ENCODE assay signal across 17 cellular contexts in genomic region chr22:48050836-48051235, GRCh38.
DNase-seq lines count a peak whose midpoint lies in the region; ATAC-seq and TF ChIP-seq lines count a peak whose summit lies in the region.
"Had no signal": no experiment of that assay in that cellular context is flagged by ENCODE, and none has a peak within 500 bp of the region (broad histone marks: within the 10 kb centered on the region; RNA-seq: fewer than 3 reads in every experiment).

No MANE protein-coding gene starts in this region.

- ATAC-seq in WTC11 (no peak), HG02571 (IDR thresholded peaks at IDR 0.05; ENCODE audit: unreplicated experiment) (no peak)
- no peak for ATAC-seq in CD4-positive, alpha-beta T cell (ENCODE audit: poor library complexity)
- ATAC-seq: CD8-positive, alpha-beta T cell had no signal

- no peaks in the 10 kb centered on the region for H3K9me3 ChIP-seq in tibial artery
- H3K9me3 ChIP-seq in CD4-positive, alpha-beta T cell (ENCODE audit: control insufficient read depth, low read length), result no peaks in the 10 kb centered on the region
- H3K9me3 ChIP-seq: BE2C, BLaER1, Caco-2 had no signal

- H3K4me3 Mint-ChIP-seq in WTC11 (no peak overlapping the region), osteocyte (ENCODE audit: unreplicated experiment) (no peak overlapping the region)
- H3K4me3 Mint-ChIP-seq in CD4-positive, alpha-beta T cell, result no peak overlapping the region
- H3K4me3 Mint-ChIP-seq: CD14-positive monocyte; CD4-positive, CD25-positive, alpha-beta regulatory T cell; CD8-positive, alpha-beta T cell had no signal

- TF ChIP-seq CTCF in WTC11 (IDR thresholded peaks at IDR 0.05) (no peak), osteocyte (IDR thresholded peaks at IDR 0.05) (no peak), tibial artery (IDR thresholded peaks at IDR 0.05) (no peak)
- TF ChIP-seq CTCF in CD4-positive, alpha-beta T cell (IDR thresholded peaks at IDR 0.05), result no peak

- H3K27ac Mint-ChIP-seq in WTC11 (no peak overlapping the region), osteocyte (ENCODE audit: unreplicated experiment) (no peak overlapping the region)
- no peak overlapping the region for H3K27ac Mint-ChIP-seq in CD4-positive, alpha-beta T cell
- H3K27ac Mint-ChIP-seq: CD14-positive monocyte; CD4-positive, CD25-positive, alpha-beta regulatory T cell; CD8-positive, alpha-beta T cell had no signal

- CTCF ChIA-PET in WTC11 (lab: Charles Lee), result no interaction called here
- CTCF ChIA-PET in CD4-positive, alpha-beta T cell (lab: Charles Lee), result no interaction called here

- no peaks in the 10 kb centered on the region for H3K36me3 ChIP-seq in tibial artery
- H3K36me3 ChIP-seq: BE2C, BLaER1 had no signal

- POLR2A ChIA-PET in WTC11 (lab: Charles Lee), result no interaction called here
- POLR2A ChIA-PET in CD4-positive, alpha-beta T cell (lab: Charles Lee), result no interaction called here

- H3K27ac ChIP-seq in tibial artery, result no peak overlapping the region
- H3K27ac ChIP-seq in CD4-positive, alpha-beta T cell (ENCODE audit: low read depth, low read length), result no peak overlapping the region
- H3K27ac ChIP-seq: BLaER1 had no signal

- H3K27me3 ChIP-seq in tibial artery, result no peaks in the 10 kb centered on the region
- H3K27me3 ChIP-seq in CD4-positive, alpha-beta T cell (ENCODE audit: control insufficient read depth, insufficient read depth, low read length), result no peaks in the 10 kb centered on the region
- H3K27me3 ChIP-seq: BE2C, BLaER1 had no signal

- intact Hi-C loops in tibial artery (cut with DNase I; ENCODE audit: low total_unique reads), result no loop called here
- intact Hi-C loops in CD4-positive, alpha-beta T cell (cut with DNase I, micrococcal nuclease), result no loop called here

- H3K36me3 Mint-ChIP-seq in WTC11, result no peaks in the 10 kb centered on the region
- no peaks in the 10 kb centered on the region for H3K36me3 Mint-ChIP-seq in osteocyte (ENCODE audit: unreplicated experiment)
- no peaks in the 10 kb centered on the region for H3K36me3 Mint-ChIP-seq in CD4-positive, alpha-beta T cell (ENCODE audit: low read depth)
- H3K36me3 Mint-ChIP-seq: CD14-positive monocyte; CD4-positive, CD25-positive, alpha-beta regulatory T cell; CD8-positive, alpha-beta T cell had no signal

- no peaks in the 10 kb centered on the region for H3K4me1 ChIP-seq in tibial artery
- H3K4me1 ChIP-seq: BE2C, Caco-2 had no signal

- DNase-seq in WTC11 (ENCODE audit: low spot score), result no peak
- DNase-seq in osteocyte (ENCODE audit: extremely low spot score, unreplicated experiment), result peak; percentile 70
- no peak for DNase-seq in tibial artery
- no peak for DNase-seq in CD4-positive, alpha-beta T cell
- DNase-seq: 8988T; ACHN; BE2C; C1 segment of cervical spinal cord; Caco-2; Calu3; CD4-positive, CD25-positive, alpha-beta regulatory T cell; CD8-positive, alpha-beta T cell; DMS79 treated with DMSO at 0.1 percent for 48 hours; GF-D8 had no signal

- no peaks in the 10 kb centered on the region; the same call in 1 of the 2 replicates for H3K27me3 Mint-ChIP-seq in WTC11 (ENCODE audit: low read depth)
- H3K27me3 Mint-ChIP-seq in osteocyte (ENCODE audit: unreplicated experiment), result no peaks in the 10 kb centered on the region
- H3K27me3 Mint-ChIP-seq in CD4-positive, alpha-beta T cell, result peaks cover 5% of the 10 kb centered on the region

- H3K4me3 ChIP-seq in tibial artery, result no peak overlapping the region
- H3K4me3 ChIP-seq: BLaER1 had no signal

- no peaks in the 10 kb centered on the region for H3K4me1 Mint-ChIP-seq in WTC11
- no peaks in the 10 kb centered on the region for H3K4me1 Mint-ChIP-seq in osteocyte (ENCODE audit: unreplicated experiment)
- H3K4me1 Mint-ChIP-seq in CD4-positive, alpha-beta T cell (ENCODE audit: low read depth), result no peaks in the 10 kb centered on the region
- H3K4me1 Mint-ChIP-seq: CD14-positive monocyte; CD4-positive, CD25-positive, alpha-beta regulatory T cell had no signal

- H3K9me3 Mint-ChIP-seq in WTC11 (no peaks in the 10 kb centered on the region), osteocyte (ENCODE audit: unreplicated experiment) (no peaks in the 10 kb centered on the region)
- H3K9me3 Mint-ChIP-seq in CD4-positive, alpha-beta T cell, result no peaks in the 10 kb centered on the region
- H3K9me3 Mint-ChIP-seq: CD4-positive, CD25-positive, alpha-beta regulatory T cell; CD8-positive, alpha-beta T cell had no signal

TF ChIP-seq in WTC11, 78 proteins besides CTCF, POLR2A, EP300 and RAD21:
- TF ChIP-seq IRF2 (CRISPR knock-in tag; IDR thresholded peaks at IDR 0.05; ENCODE audit: borderline replicate concordance, low read depth), result no peak
- 0 out of 2 replicates have a peak, but pooled peaks have one; percentile 8 for TF ChIP-seq ZNF423 (CRISPR knock-in tag; IDR thresholded peaks at IDR 0.05)
- TF ChIP-seq, protein P1, sequence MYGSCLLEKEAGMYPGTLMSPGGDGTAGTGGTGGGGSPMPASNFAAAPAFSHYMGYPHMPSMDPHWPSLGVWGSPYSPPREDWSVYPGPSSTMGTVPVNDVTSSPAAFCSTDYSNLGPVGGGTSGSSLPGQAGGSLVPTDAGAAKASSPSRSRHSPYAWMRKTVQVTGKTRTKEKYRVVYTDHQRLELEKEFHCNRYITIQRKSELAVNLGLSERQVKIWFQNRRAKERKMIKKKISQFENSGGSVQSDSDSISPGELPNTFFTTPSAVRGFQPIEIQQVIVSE (CRISPR knock-in tag; IDR thresholded peaks at IDR 0.05; ENCODE audit: borderline replicate concordance), result no peak
- TF ChIP-seq ESRRA (CRISPR knock-in tag; IDR thresholded peaks at IDR 0.05; ENCODE audit: borderline replicate concordance), result no peak
- TF ChIP-seq ZNF532 (CRISPR knock-in tag; IDR thresholded peaks at IDR 0.05; ENCODE audit: borderline replicate concordance), result no peak
TF ChIP-seq in WTC11: peak in this region for 1.
